ENCODE assay signal across 8 cellular contexts in genomic region chr1:91712981-91713841, GRCh38.
DNase-seq lines count a peak whose midpoint lies in the region; ATAC-seq and TF ChIP-seq lines count a peak whose summit lies in the region.

No MANE protein-coding gene starts in this region.

- H3K27me3 Mint-ChIP-seq in activated naive CD4-positive, alpha-beta T cell treated with anti-CD3 and anti-CD28 coated beads, Interleukin-2, amount 50 U/mL, for 24 hours: no peaks in the 10 kb centered on the region
- no peaks in the 10 kb centered on the region for H3K27me3 Mint-ChIP-seq in activated naive CD4-positive, alpha-beta T cell treated with anti-CD3 and anti-CD28 coated beads, Interleukin-2, amount 10 ng/mL, durations not matched to agents 7 days and 5 days
- no peaks in the 10 kb centered on the region for H3K27me3 Mint-ChIP-seq in activated T-helper 2 cell treated with anti-CD3 and anti-CD28 coated beads, Interferon-gamma antibody, Interleukin-2, Interleukin-4, amounts not matched to agents 10 μg/mL and 5 μg/mL and 100 μg/mL, durations not matched to agents 14 hours and 24 hours and 36 hours (ENCODE audit: low read depth)

- H3K9me3 ChIP-seq in suprapubic skin: no peaks in the 10 kb centered on the region

- H3K36me3 ChIP-seq in suprapubic skin: peaks cover 66% of the 10 kb centered on the region

- H3K27me3 ChIP-seq in suprapubic skin: no peaks in the 10 kb centered on the region

- peaks cover 23% of the 10 kb centered on the region for H3K4me1 ChIP-seq in suprapubic skin

- peak; percentile 71 for ATAC-seq in HG03520 (IDR thresholded peaks at IDR 0.05; ENCODE audit: unreplicated experiment)

- 34% methylated on average over 15 of the region's 15 CpGs for WGBS in suprapubic skin

- H3K36me3 Mint-ChIP-seq in activated naive CD4-positive, alpha-beta T cell treated with anti-CD3 and anti-CD28 coated beads, Interleukin-2, amount 50 U/mL, for 24 hours: peaks cover 18% of the 10 kb centered on the region
- H3K36me3 Mint-ChIP-seq in activated naive CD4-positive, alpha-beta T cell treated with anti-CD3 and anti-CD28 coated beads, Interleukin-2, amount 10 ng/mL, durations not matched to agents 7 days and 5 days: peaks cover 55% of the 10 kb centered on the region
- H3K36me3 Mint-ChIP-seq in activated T-helper 2 cell treated with anti-CD3 and anti-CD28 coated beads, Interferon-gamma antibody, Interleukin-2, Interleukin-4, amounts not matched to agents 10 μg/mL and 5 μg/mL and 100 μg/mL, durations not matched to agents 14 hours and 24 hours and 36 hours (ENCODE audit: low read depth): peaks cover 85% of the 10 kb centered on the region

- no peak for DNase-seq in activated naive CD4-positive, alpha-beta T cell treated with anti-CD3 and anti-CD28 coated beads, Interleukin-2, amount 10 ng/mL, durations not matched to agents 7 days and 5 days
- DNase-seq in activated T-helper 2 cell treated with anti-CD3 and anti-CD28 coated beads, Interferon-gamma antibody, Interleukin-2, Interleukin-4, amounts not matched to agents 10 μg/mL and 5 μg/mL and 100 μg/mL, durations not matched to agents 14 hours and 24 hours and 36 hours (ENCODE audit: low spot score): peak; percentile 26
- peak; percentile 7 for DNase-seq in medulla oblongata (ENCODE audit: extremely low spot score)
- DNase-seq in suprapubic skin (ENCODE audit: low spot score in 2 of 2): peak in 1 of 2 donors; percentile 83
- DNase-seq in cortex of kidney (lab: John Stamatoyannopoulos, UW): no peak
- DNase-seq in cerebellar nuclear complex (lab: John Stamatoyannopoulos, UW): no peak

- H3K9me3 Mint-ChIP-seq in activated naive CD4-positive, alpha-beta T cell treated with anti-CD3 and anti-CD28 coated beads, Interleukin-2, amount 50 U/mL, for 24 hours: no peaks in the 10 kb centered on the region
- H3K9me3 Mint-ChIP-seq in activated naive CD4-positive, alpha-beta T cell treated with anti-CD3 and anti-CD28 coated beads, Interleukin-2, amount 10 ng/mL, durations not matched to agents 7 days and 5 days: no peaks in the 10 kb centered on the region
- no peaks in the 10 kb centered on the region for H3K9me3 Mint-ChIP-seq in activated T-helper 2 cell treated with anti-CD3 and anti-CD28 coated beads, Interferon-gamma antibody, Interleukin-2, Interleukin-4, amounts not matched to agents 10 μg/mL and 5 μg/mL and 100 μg/mL, durations not matched to agents 14 hours and 24 hours and 36 hours

- intact Hi-C loops in activated T-helper 2 cell treated with anti-CD3 and anti-CD28 coated beads, Interferon-gamma antibody, Interleukin-2, Interleukin-4, amounts not matched to agents 10 μg/mL and 5 μg/mL and 100 μg/mL, durations not matched to agents 14 hours and 24 hours and 36 hours (cut with micrococcal nuclease): loop anchor here (1.0 to 5.0 kb wide), 9 partner anchors 16 to 190 kb away; no protein-coding TSS in a partner anchor

- TF ChIP-seq CTCF in suprapubic skin (IDR thresholded peaks at IDR 0.05): no peak

- TF ChIP-seq EP300 in suprapubic skin (IDR thresholded peaks at IDR 0.05): no peak

- CTCF ChIA-PET in activated naive CD4-positive, alpha-beta T cell treated with anti-CD3 and anti-CD28 coated beads, Interleukin-2, amount 10 ng/mL, durations not matched to agents 7 days and 5 days (lab: Charles Lee): no interaction called here

- peak overlapping the region; percentile 1 for H3K4me3 Mint-ChIP-seq in activated naive CD4-positive, alpha-beta T cell treated with anti-CD3 and anti-CD28 coated beads, Interleukin-2, amount 50 U/mL, for 24 hours
- no peak overlapping the region for H3K4me3 Mint-ChIP-seq in activated naive CD4-positive, alpha-beta T cell treated with anti-CD3 and anti-CD28 coated beads, Interleukin-2, amount 10 ng/mL, durations not matched to agents 7 days and 5 days
- H3K4me3 Mint-ChIP-seq in activated T-helper 2 cell treated with anti-CD3 and anti-CD28 coated beads, Interferon-gamma antibody, Interleukin-2, Interleukin-4, amounts not matched to agents 10 μg/mL and 5 μg/mL and 100 μg/mL, durations not matched to agents 14 hours and 24 hours and 36 hours (ENCODE audit: low read depth): peak overlapping the region; percentile 60

- H3K4me3 ChIP-seq in suprapubic skin: no peak overlapping the region

- peak overlapping the region; percentile 78 for H3K27ac ChIP-seq in suprapubic skin

- H3K27ac Mint-ChIP-seq in activated naive CD4-positive, alpha-beta T cell treated with anti-CD3 and anti-CD28 coated beads, Interleukin-2, amount 50 U/mL, for 24 hours: peak overlapping the region; percentile 39
- no peak overlapping the region for H3K27ac Mint-ChIP-seq in activated naive CD4-positive, alpha-beta T cell treated with anti-CD3 and anti-CD28 coated beads, Interleukin-2, amount 10 ng/mL, durations not matched to agents 7 days and 5 days
- H3K27ac Mint-ChIP-seq in activated T-helper 2 cell treated with anti-CD3 and anti-CD28 coated beads, Interferon-gamma antibody, Interleukin-2, Interleukin-4, amounts not matched to agents 10 μg/mL and 5 μg/mL and 100 μg/mL, durations not matched to agents 14 hours and 24 hours and 36 hours: peak overlapping the region; percentile 89

- TF ChIP-seq POLR2A in suprapubic skin (IDR thresholded peaks at IDR 0.05): peak in 1 of 2 donors; percentile 20

- peaks cover 20% of the 10 kb centered on the region for H3K4me1 Mint-ChIP-seq in activated naive CD4-positive, alpha-beta T cell treated with anti-CD3 and anti-CD28 coated beads, Interleukin-2, amount 50 U/mL, for 24 hours
- peaks cover 24% of the 10 kb centered on the region for H3K4me1 Mint-ChIP-seq in activated naive CD4-positive, alpha-beta T cell treated with anti-CD3 and anti-CD28 coated beads, Interleukin-2, amount 10 ng/mL, durations not matched to agents 7 days and 5 days
- peaks cover 64% of the 10 kb centered on the region for H3K4me1 Mint-ChIP-seq in activated T-helper 2 cell treated with anti-CD3 and anti-CD28 coated beads, Interferon-gamma antibody, Interleukin-2, Interleukin-4, amounts not matched to agents 10 μg/mL and 5 μg/mL and 100 μg/mL, durations not matched to agents 14 hours and 24 hours and 36 hours (ENCODE audit: low read depth)

Comparison
In these comparisons a context has a peak if more than half of its experiments do, and no peak if none do; other contexts are left out.
1. DNase-seq: peak in activated T-helper 2 cell treated with anti-CD3 and anti-CD28 coated beads, Interferon-gamma antibody, Interleukin-2, Interleukin-4, amounts not matched to agents 10 μg/mL and 5 μg/mL and 100 μg/mL, durations not matched to agents 14 hours and 24 hours and 36 hours (single experiment) and medulla oblongata (single experiment); none in activated naive CD4-positive, alpha-beta T cell treated with anti-CD3 and anti-CD28 coated beads, Interleukin-2, amount 10 ng/mL, durations not matched to agents 7 days and 5 days (single experiment), cortex of kidney (single experiment) and cerebellar nuclear complex (0 of 2).